ENCODE assay signal across 8 cellular contexts in genomic region chr15:30903497-30904187, GRCh38. TPM values are rescaled to one million over a fixed set of nuclear protein-coding genes. Genes with fewer than 3 reads are reported as not detected.
DNase-seq lines count a peak whose midpoint lies in the region; ATAC-seq, FAIRE-seq and TF ChIP-seq lines count a peak whose summit lies in the region.

Gene FAN1 (plus strand): TSS chr15:30903915. CDS start chr15:30904664, 749 bp downstream.

- peak; percentile 80 for ATAC-seq in GM21390 (IDR thresholded peaks at IDR 0.05; ENCODE audit: unreplicated experiment)
- peak; percentile 96 for ATAC-seq in gastroesophageal sphincter

- H3K27me3 ChIP-seq in HUES6 (ENCODE audit: control insufficient read depth, insufficient read depth, low read length): no peaks in the 10 kb centered on the region
- no peaks in the 10 kb centered on the region for H3K27me3 ChIP-seq in SJSA1 (replicated peaks)
- no peaks in the 10 kb centered on the region for H3K27me3 ChIP-seq in gastroesophageal sphincter
- no peaks in the 10 kb centered on the region for H3K27me3 ChIP-seq in neutrophil

- peak within 1 kb of the TSS; percentile 86 for H3K4me3 Mint-ChIP-seq in activated naive CD4-positive, alpha-beta T cell treated with anti-CD3 and anti-CD28 coated beads for 36 hours

- H3K9me3 ChIP-seq in HUES6 (ENCODE audit: control insufficient read depth, insufficient read depth, low read depth, low read length) (no peaks in the 10 kb centered on the region), SJSA1 (replicated peaks) (no peaks in the 10 kb centered on the region), gastroesophageal sphincter (no peaks in the 10 kb centered on the region), neutrophil (no peaks in the 10 kb centered on the region)

- peak; percentile 44 to 52 for TF ChIP-seq POLR2A in gastroesophageal sphincter (IDR thresholded peaks at IDR 0.05)

- H3K4me1 Mint-ChIP-seq in activated naive CD4-positive, alpha-beta T cell treated with anti-CD3 and anti-CD28 coated beads for 36 hours (ENCODE audit: low read depth): peaks cover 30% of the 10 kb centered on the region

- CTCF ChIA-PET in activated naive CD4-positive, alpha-beta T cell treated with anti-CD3 and anti-CD28 coated beads for 36 hours (lab: Charles Lee): interaction anchor here (1.1 to 2.4 kb wide), 3 partner anchors 9 to 226 kb away, joined by 3 to 8 read pairs (median 6); no protein-coding TSS in a partner anchor

- H3K36me3 ChIP-seq in HUES6 (ENCODE audit: control insufficient read depth, insufficient read depth, low read length) (peaks cover 9% of the 10 kb centered on the region), SJSA1 (peaks cover 58% of the 10 kb centered on the region), gastroesophageal sphincter (peaks cover 0 to 6% of the 10 kb centered on the region in 2 donors), neutrophil (peaks cover 1% of the 10 kb centered on the region)

- DNase-seq in D721Med (ENCODE audit: insufficient read length, low spot score) (peak; percentile 72), SJSA1 (ENCODE audit: low read depth in 1 of 2, low spot score in 2 of 2) (peak; percentile 67 to 74)
- DNase-seq in activated naive CD4-positive, alpha-beta T cell treated with anti-CD3 and anti-CD28 coated beads for 36 hours: peak; percentile 89

- H3K27me3 Mint-ChIP-seq in activated naive CD4-positive, alpha-beta T cell treated with anti-CD3 and anti-CD28 coated beads for 36 hours (ENCODE audit: low read depth): no peaks in the 10 kb centered on the region

- H3K27ac ChIP-seq in HUES6 (ENCODE audit: low read depth, low read length): no peak within 1 kb of the TSS; the same call in 1 of the 2 replicates
- H3K27ac ChIP-seq in SJSA1: no peak within 1 kb of the TSS
- peak within 1 kb of the TSS; percentile 26 to 89 (median 74) for H3K27ac ChIP-seq in gastroesophageal sphincter
- H3K27ac ChIP-seq in neutrophil: peak within 1 kb of the TSS; percentile 25

- peaks cover 3% of the 10 kb centered on the region for H3K9me3 Mint-ChIP-seq in activated naive CD4-positive, alpha-beta T cell treated with anti-CD3 and anti-CD28 coated beads for 36 hours

- peaks cover 22% of the 10 kb centered on the region for H3K36me3 Mint-ChIP-seq in activated naive CD4-positive, alpha-beta T cell treated with anti-CD3 and anti-CD28 coated beads for 36 hours (ENCODE audit: low read depth)

- H3K4me1 ChIP-seq in HUES6 (ENCODE audit: control insufficient read depth, insufficient read depth, low read length) (no peaks in the 10 kb centered on the region), SJSA1 (replicated peaks) (no peaks in the 10 kb centered on the region), gastroesophageal sphincter (peaks cover 0 to 39% (median 6%) of the 10 kb centered on the region in 3 donors), neutrophil (ENCODE audit: control insufficient read depth in 1 of 2, insufficient read depth in 1 of 2, low read depth in 1 of 2, low read length in 1 of 2) (peaks cover 10 to 17% of the 10 kb centered on the region in 2 experiments)

- H3K9ac ChIP-seq in HUES6 (ENCODE audit: low read length): peak within 1 kb of the TSS; percentile 78

- H3K4me3 ChIP-seq in HUES6 (ENCODE audit: low read depth, low read length) (peak within 1 kb of the TSS; percentile 88), SJSA1 (peak within 1 kb of the TSS; percentile 55), gastroesophageal sphincter (peak within 1 kb of the TSS; percentile 61 to 80), neutrophil (ENCODE audit: low read depth in 1 of 2, low read length in 1 of 2) (peak within 1 kb of the TSS; percentile 63 to 67)

- peak within 1 kb of the TSS; percentile 74 for H3K27ac Mint-ChIP-seq in activated naive CD4-positive, alpha-beta T cell treated with anti-CD3 and anti-CD28 coated beads for 36 hours

- TF ChIP-seq EP300 in gastroesophageal sphincter (IDR thresholded peaks at IDR 0.05): no peak

- FAIRE-seq in D721Med (lab: Jason Lieb, UNC): no peak

- intact Hi-C loops in activated naive CD4-positive, alpha-beta T cell treated with anti-CD3 and anti-CD28 coated beads for 36 hours (cut with micrococcal nuclease): loop anchor here (1.0 to 5.0 kb wide), 3 partner anchors 88 to 584 kb away; partner anchors contain the start of gene MTMR10

- 1% methylated on average over 19 of the region's 65 CpGs; no CpG with 5 or more reads in 1 of the 2 donors for WGBS in gastroesophageal sphincter (ENCODE audit: low coverage in 1 of 2), 2 donors

- TF ChIP-seq CTCF in D721Med (IDR thresholded peaks at IDR 0.05; ENCODE audit: insufficient read depth, missing control alignments): peak; percentile 0
- peak in 1 of 4 experiments; percentile 23 for TF ChIP-seq CTCF in gastroesophageal sphincter (IDR thresholded peaks at IDR 0.05)
- no peak for TF ChIP-seq CTCF in neutrophil (IDR thresholded peaks at IDR 0.05)
- TF ChIP-seq CTCF in subcutaneous adipose tissue (IDR thresholded peaks at IDR 0.05; ENCODE audit: low read depth): no peak

RNA-seq across cellular contexts. Expression of gene FAN1, which starts in this region (rescaled TPM):
- total RNA-seq in SJSA1 (2014; rRNA removed; shearing (Covaris generic)): 10.1 and 10.9 TPM in 2 replicates
- 10 to 100 TPM; 13.8 to 14.5 TPM for total RNA-seq in activated naive CD4-positive, alpha-beta T cell treated with anti-CD3 and anti-CD28 coated beads for 36 hours
- total RNA-seq in gastroesophageal sphincter (10 to 100 TPM; 16.8 to 23.0 (median 22.1) TPM), subcutaneous adipose tissue (10 to 100 TPM; 14.2 to 28.4 (median 19.6) TPM)

Comparison
In these comparisons a context has a peak if more than half of its experiments do, and no peak if none do; other contexts are left out.
1. H3K27ac ChIP-seq: peak in gastroesophageal sphincter (4 of 4) and neutrophil (single experiment); none in HUES6 (single experiment) and SJSA1 (single experiment).
2. Peak in every context shown above with its lines, with median percentiles within 50 percentile points of each other: DNase-seq and H3K4me3 ChIP-seq.